In the genomic region with DNA sequence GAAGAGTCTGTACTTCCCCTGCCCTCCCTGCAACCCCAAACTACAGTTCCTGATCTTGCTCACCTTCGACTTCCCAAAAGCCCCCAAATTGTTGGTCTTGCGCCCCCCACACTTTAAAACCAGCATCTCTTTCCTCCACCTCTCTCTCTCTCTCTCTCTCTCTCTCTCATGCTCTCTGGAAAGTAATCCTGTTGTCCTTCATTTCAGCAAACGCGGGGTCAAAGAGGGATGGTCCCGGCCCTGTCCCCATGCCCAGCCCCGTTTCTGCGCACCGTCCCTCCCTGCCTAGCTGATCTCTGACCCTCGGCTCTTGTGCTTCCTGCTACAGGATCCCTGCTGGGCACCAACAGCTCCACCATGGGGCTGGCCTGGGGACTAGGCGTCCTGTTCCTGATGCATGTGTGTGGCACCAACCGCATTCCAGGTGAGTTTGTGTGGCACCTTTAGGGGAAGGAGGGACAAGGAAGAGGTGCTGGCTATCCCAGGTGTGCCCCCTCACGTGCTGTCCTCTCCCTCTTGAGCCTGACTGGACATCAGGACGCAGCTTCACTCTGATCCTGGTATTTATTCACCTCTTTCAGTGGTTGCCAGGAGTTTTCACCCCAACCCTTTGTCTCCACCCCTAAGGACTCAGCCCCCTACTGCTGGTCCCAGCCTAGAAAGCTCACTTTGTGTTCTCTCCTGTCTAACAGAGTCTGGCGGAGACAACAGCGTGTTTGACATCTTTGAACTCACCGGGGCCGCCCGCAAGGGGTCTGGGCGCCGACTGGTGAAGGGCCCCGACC, we compare ENCODE assay signal across 1 cellular context.
A peak's percentile ranks its signal among the peaks of the same experiment; 100 is the strongest.
TF ChIP-seq lines count a peak whose summit lies in the region.

No MANE protein-coding gene starts in this region.

TF ChIP-seq in HepG2, 621 proteins besides CTCF, POLR2A, EP300 and RAD21 (continued from another document):
- TF ChIP-seq, protein P1, sequence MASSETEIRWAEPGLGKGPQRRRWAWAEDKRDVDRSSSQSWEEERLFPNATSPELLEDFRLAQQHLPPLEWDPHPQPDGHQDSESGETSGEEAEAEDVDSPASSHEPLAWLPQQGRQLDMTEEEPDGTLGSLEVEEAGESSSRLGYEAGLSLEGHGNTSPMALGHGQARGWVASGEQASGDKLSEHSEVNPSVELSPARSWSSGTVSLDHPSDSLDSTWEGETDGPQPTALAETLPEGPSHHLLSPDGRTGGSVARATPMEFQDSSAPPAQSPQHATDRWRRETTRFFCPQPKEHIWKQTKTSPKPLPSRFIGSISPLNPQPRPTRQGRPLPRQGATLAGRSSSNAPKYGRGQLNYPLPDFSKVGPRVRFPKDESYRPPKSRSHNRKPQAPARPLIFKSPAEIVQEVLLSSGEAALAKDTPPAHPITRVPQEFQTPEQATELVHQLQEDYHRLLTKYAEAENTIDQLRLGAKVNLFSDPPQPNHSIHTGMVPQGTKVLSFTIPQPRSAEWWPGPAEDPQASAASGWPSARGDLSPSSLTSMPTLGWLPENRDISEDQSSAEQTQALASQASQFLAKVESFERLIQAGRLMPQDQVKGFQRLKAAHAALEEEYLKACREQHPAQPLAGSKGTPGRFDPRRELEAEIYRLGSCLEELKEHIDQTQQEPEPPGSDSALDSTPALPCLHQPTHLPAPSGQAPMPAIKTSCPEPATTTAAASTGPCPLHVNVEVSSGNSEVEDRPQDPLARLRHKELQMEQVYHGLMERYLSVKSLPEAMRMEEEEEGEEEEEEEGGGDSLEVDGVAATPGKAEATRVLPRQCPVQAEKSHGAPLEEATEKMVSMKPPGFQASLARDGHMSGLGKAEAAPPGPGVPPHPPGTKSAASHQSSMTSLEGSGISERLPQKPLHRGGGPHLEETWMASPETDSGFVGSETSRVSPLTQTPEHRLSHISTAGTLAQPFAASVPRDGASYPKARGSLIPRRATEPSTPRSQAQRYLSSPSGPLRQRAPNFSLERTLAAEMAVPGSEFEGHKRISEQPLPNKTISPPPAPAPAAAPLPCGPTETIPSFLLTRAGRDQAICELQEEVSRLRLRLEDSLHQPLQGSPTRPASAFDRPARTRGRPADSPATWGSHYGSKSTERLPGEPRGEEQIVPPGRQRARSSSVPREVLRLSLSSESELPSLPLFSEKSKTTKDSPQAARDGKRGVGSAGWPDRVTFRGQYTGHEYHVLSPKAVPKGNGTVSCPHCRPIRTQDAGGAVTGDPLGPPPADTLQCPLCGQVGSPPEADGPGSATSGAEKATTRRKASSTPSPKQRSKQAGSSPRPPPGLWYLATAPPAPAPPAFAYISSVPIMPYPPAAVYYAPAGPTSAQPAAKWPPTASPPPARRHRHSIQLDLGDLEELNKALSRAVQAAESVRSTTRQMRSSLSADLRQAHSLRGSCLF (CRISPR knock-in tag; IDR thresholded peaks at IDR 0.05; ENCODE audit: borderline replicate concordance): no peak
- TF ChIP-seq RBM39 (IDR thresholded peaks at IDR 0.05; ENCODE audit: low read depth, low read length, poor library complexity, severe bottlenecking): peak; percentile 12
- no peak for TF ChIP-seq NFYB (CRISPR knock-in tag; IDR thresholded peaks at IDR 0.05)
- TF ChIP-seq, protein P2, sequence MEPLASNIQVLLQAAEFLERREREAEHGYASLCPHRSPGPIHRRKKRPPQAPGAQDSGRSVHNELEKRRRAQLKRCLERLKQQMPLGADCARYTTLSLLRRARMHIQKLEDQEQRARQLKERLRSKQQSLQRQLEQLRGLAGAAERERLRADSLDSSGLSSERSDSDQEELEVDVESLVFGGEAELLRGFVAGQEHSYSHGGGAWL (CRISPR knock-in tag; IDR thresholded peaks at IDR 0.05): no peak
- TF ChIP-seq ZNF75D (CRISPR knock-in tag; IDR thresholded peaks at IDR 0.05; ENCODE audit: borderline replicate concordance): no peak
- TF ChIP-seq ZNF350 (CRISPR knock-in tag; IDR thresholded peaks at IDR 0.05; ENCODE audit: borderline replicate concordance, low read depth): no peak
- TF ChIP-seq NONO (IDR thresholded peaks at IDR 0.05): no peak
- 0 out of 2 replicates have a peak, but pooled peaks have one; percentile 32 for TF ChIP-seq NONO (CRISPR knock-in tag; conservative IDR thresholded peaks at IDR 0.05)
- TF ChIP-seq, protein P3, sequence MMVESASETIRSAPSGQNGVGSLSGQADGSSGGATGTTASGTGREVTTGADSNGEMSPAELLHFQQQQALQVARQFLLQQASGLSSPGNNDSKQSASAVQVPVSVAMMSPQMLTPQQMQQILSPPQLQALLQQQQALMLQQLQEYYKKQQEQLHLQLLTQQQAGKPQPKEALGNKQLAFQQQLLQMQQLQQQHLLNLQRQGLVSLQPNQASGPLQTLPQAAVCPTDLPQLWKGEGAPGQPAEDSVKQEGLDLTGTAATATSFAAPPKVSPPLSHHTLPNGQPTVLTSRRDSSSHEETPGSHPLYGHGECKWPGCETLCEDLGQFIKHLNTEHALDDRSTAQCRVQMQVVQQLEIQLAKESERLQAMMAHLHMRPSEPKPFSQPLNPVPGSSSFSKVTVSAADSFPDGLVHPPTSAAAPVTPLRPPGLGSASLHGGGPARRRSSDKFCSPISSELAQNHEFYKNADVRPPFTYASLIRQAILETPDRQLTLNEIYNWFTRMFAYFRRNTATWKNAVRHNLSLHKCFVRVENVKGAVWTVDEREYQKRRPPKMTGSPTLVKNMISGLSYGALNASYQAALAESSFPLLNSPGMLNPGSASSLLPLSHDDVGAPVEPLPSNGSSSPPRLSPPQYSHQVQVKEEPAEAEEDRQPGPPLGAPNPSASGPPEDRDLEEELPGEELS (CRISPR knock-in tag; IDR thresholded peaks at IDR 0.05): 0 out of 2 replicates have a peak, but pooled peaks have one; percentile 5
- TF ChIP-seq ZNF362 (CRISPR knock-in tag; IDR thresholded peaks at IDR 0.05; ENCODE audit: borderline replicate concordance): no peak
- no peak for TF ChIP-seq SOX13 (IDR thresholded peaks at IDR 0.05)
- TF ChIP-seq SOX13 (CRISPR knock-in tag; conservative IDR thresholded peaks at IDR 0.05 in 1 of 2, IDR thresholded peaks at IDR 0.05 in 1 of 2): 0 out of 4 replicates have a peak, but pooled peaks of 1 of the 2 experiments have one; percentile 15
- TF ChIP-seq THAP11 (CRISPR knock-in tag; IDR thresholded peaks at IDR 0.05): peak; percentile 29; the same call in 1 of the 2 replicates
- TF ChIP-seq, protein P4, sequence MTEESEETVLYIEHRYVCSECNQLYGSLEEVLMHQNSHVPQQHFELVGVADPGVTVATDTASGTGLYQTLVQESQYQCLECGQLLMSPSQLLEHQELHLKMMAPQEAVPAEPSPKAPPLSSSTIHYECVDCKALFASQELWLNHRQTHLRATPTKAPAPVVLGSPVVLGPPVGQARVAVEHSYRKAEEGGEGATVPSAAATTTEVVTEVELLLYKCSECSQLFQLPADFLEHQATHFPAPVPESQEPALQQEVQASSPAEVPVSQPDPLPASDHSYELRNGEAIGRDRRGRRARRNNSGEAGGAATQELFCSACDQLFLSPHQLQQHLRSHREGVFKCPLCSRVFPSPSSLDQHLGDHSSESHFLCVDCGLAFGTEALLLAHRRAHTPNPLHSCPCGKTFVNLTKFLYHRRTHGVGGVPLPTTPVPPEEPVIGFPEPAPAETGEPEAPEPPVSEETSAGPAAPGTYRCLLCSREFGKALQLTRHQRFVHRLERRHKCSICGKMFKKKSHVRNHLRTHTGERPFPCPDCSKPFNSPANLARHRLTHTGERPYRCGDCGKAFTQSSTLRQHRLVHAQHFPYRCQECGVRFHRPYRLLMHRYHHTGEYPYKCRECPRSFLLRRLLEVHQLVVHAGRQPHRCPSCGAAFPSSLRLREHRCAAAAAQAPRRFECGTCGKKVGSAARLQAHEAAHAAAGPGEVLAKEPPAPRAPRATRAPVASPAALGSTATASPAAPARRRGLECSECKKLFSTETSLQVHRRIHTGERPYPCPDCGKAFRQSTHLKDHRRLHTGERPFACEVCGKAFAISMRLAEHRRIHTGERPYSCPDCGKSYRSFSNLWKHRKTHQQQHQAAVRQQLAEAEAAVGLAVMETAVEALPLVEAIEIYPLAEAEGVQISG (CRISPR knock-in tag; IDR thresholded peaks at IDR 0.05): peak; percentile 77
- TF ChIP-seq HNF4A (CRISPR knock-in tag; IDR thresholded peaks at IDR 0.05): peak; percentile 79
- TF ChIP-seq, protein P5, sequence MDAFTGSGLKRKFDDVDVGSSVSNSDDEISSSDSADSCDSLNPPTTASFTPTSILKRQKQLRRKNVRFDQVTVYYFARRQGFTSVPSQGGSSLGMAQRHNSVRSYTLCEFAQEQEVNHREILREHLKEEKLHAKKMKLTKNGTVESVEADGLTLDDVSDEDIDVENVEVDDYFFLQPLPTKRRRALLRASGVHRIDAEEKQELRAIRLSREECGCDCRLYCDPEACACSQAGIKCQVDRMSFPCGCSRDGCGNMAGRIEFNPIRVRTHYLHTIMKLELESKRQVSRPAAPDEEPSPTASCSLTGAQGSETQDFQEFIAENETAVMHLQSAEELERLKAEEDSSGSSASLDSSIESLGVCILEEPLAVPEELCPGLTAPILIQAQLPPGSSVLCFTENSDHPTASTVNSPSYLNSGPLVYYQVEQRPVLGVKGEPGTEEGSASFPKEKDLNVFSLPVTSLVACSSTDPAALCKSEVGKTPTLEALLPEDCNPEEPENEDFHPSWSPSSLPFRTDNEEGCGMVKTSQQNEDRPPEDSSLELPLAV (CRISPR knock-in tag; conservative IDR thresholded peaks at IDR 0.05; ENCODE audit: low read depth): no peak
- peak; percentile 19; the same call in 1 of the 2 replicates for TF ChIP-seq TFDP1 (CRISPR knock-in tag; IDR thresholded peaks at IDR 0.05; ENCODE audit: borderline replicate concordance)
- TF ChIP-seq ZBTB7B (CRISPR knock-in tag; IDR thresholded peaks at IDR 0.05): 0 out of 2 replicates have a peak, but pooled peaks have one; percentile 34
- TF ChIP-seq GATAD1 (CRISPR knock-in tag; IDR thresholded peaks at IDR 0.05): peak; percentile 69
- peak; percentile 29; the same call in 1 of the 2 replicates for TF ChIP-seq RXRB (CRISPR knock-in tag; IDR thresholded peaks at IDR 0.05; ENCODE audit: borderline replicate concordance)
- TF ChIP-seq ZNF788 (CRISPR knock-in tag; IDR thresholded peaks at IDR 0.05; ENCODE audit: borderline replicate concordance): no peak
- TF ChIP-seq, protein P6, sequence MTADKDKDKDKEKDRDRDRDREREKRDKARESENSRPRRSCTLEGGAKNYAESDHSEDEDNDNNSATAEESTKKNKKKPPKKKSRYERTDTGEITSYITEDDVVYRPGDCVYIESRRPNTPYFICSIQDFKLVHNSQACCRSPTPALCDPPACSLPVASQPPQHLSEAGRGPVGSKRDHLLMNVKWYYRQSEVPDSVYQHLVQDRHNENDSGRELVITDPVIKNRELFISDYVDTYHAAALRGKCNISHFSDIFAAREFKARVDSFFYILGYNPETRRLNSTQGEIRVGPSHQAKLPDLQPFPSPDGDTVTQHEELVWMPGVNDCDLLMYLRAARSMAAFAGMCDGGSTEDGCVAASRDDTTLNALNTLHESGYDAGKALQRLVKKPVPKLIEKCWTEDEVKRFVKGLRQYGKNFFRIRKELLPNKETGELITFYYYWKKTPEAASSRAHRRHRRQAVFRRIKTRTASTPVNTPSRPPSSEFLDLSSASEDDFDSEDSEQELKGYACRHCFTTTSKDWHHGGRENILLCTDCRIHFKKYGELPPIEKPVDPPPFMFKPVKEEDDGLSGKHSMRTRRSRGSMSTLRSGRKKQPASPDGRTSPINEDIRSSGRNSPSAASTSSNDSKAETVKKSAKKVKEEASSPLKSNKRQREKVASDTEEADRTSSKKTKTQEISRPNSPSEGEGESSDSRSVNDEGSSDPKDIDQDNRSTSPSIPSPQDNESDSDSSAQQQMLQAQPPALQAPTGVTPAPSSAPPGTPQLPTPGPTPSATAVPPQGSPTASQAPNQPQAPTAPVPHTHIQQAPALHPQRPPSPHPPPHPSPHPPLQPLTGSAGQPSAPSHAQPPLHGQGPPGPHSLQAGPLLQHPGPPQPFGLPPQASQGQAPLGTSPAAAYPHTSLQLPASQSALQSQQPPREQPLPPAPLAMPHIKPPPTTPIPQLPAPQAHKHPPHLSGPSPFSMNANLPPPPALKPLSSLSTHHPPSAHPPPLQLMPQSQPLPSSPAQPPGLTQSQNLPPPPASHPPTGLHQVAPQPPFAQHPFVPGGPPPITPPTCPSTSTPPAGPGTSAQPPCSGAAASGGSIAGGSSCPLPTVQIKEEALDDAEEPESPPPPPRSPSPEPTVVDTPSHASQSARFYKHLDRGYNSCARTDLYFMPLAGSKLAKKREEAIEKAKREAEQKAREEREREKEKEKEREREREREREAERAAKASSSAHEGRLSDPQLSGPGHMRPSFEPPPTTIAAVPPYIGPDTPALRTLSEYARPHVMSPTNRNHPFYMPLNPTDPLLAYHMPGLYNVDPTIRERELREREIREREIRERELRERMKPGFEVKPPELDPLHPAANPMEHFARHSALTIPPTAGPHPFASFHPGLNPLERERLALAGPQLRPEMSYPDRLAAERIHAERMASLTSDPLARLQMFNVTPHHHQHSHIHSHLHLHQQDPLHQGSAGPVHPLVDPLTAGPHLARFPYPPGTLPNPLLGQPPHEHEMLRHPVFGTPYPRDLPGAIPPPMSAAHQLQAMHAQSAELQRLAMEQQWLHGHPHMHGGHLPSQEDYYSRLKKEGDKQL (CRISPR knock-in tag; IDR thresholded peaks at IDR 0.05; ENCODE audit: low read depth): no peak
- no peak for TF ChIP-seq ZSCAN12 (CRISPR knock-in tag; IDR thresholded peaks at IDR 0.05)
- no peak for TF ChIP-seq ZNF121 (CRISPR knock-in tag; IDR thresholded peaks at IDR 0.05)
- TF ChIP-seq PHF20 (CRISPR knock-in tag; IDR thresholded peaks at IDR 0.05): no peak
- TF ChIP-seq SOX6 (IDR thresholded peaks at IDR 0.05): no peak
- peak; percentile 23; the same call in 1 of the 2 replicates for TF ChIP-seq SOX6 (CRISPR knock-in tag; IDR thresholded peaks at IDR 0.05)
- TF ChIP-seq DPF2 (CRISPR knock-in tag; IDR thresholded peaks at IDR 0.05; ENCODE audit: borderline replicate concordance, low read depth): no peak
- 0 out of 2 replicates have a peak, but pooled peaks have one; percentile 24 for TF ChIP-seq HOXA3 (CRISPR knock-in tag; IDR thresholded peaks at IDR 0.05)
- peak; percentile 47; the same call in 1 of the 2 replicates for TF ChIP-seq GABPB1 (CRISPR knock-in tag; IDR thresholded peaks at IDR 0.05)
- peak; percentile 41 for TF ChIP-seq XRCC5 (optimal IDR thresholded peaks at IDR 0.05; ENCODE audit: low read length)
- TF ChIP-seq ELF3 (CRISPR knock-in tag; IDR thresholded peaks at IDR 0.05): peak; percentile 94
- peak; percentile 38; the same call in 1 of the 2 replicates for TF ChIP-seq YEATS2 (CRISPR knock-in tag; IDR thresholded peaks at IDR 0.05; ENCODE audit: borderline replicate concordance)
- no peak for TF ChIP-seq XBP1 (CRISPR knock-in tag; IDR thresholded peaks at IDR 0.05)
